ENCODE assay signal across 14 cellular contexts in genomic region chr12:22855456-22855855, GRCh38.
"Had no signal": no experiment of that assay in that cellular context is flagged by ENCODE, and none has a peak within 500 bp of the region (broad histone marks: within the 10 kb centered on the region; RNA-seq: fewer than 3 reads in every experiment).

No MANE protein-coding gene starts in this region.

- H3K27ac ChIP-seq: foreskin keratinocyte, neutrophil, testis, tibial nerve, upper lobe of right lung, vagina had no signal

- H3K27ac Mint-ChIP-seq: naive thymus-derived CD8-positive, alpha-beta T cell; stimulated activated naive B cell treated with anti-CD40 and anti-IgM and Interleukin-4, amounts not matched to agents 10 μg/mL and 1 μg/mL and 100 μg/mL, for 72 hours; stimulated activated naive CD8-positive, alpha-beta T cell treated with anti-CD3 and anti-CD28 coated beads, Interleukin-15, amount 100 ng/mL, for 72 hours had no signal

- H3K36me3 Mint-ChIP-seq: naive thymus-derived CD8-positive, alpha-beta T cell; stimulated activated naive B cell treated with anti-CD40 and anti-IgM and Interleukin-4, amounts not matched to agents 10 μg/mL and 1 μg/mL and 100 μg/mL, for 72 hours had no signal

- H3K27me3 ChIP-seq: foreskin keratinocyte, neutrophil, testis, tibial nerve, upper lobe of right lung, vagina had no signal

- H3K4me1 Mint-ChIP-seq: naive thymus-derived CD8-positive, alpha-beta T cell; stimulated activated naive B cell treated with anti-CD40 and anti-IgM and Interleukin-4, amounts not matched to agents 10 μg/mL and 1 μg/mL and 100 μg/mL, for 72 hours; stimulated activated naive CD8-positive, alpha-beta T cell treated with anti-CD3 and anti-CD28 coated beads, Interleukin-15, amount 100 ng/mL, for 72 hours had no signal

- H3K4me1 ChIP-seq: foreskin keratinocyte, testis, upper lobe of right lung, vagina had no signal

- H3K4me3 ChIP-seq: mucosa of descending colon, testis, tibial nerve, upper lobe of right lung, vagina had no signal

- H3K9me3 Mint-ChIP-seq: stimulated activated naive B cell treated with anti-CD40 and anti-IgM and Interleukin-4, amounts not matched to agents 10 μg/mL and 1 μg/mL and 100 μg/mL, for 72 hours; stimulated activated naive CD8-positive, alpha-beta T cell treated with anti-CD3 and anti-CD28 coated beads, Interleukin-15, amount 100 ng/mL, for 72 hours had no signal

- H3K4me3 Mint-ChIP-seq: naive thymus-derived CD8-positive, alpha-beta T cell; stimulated activated naive B cell treated with anti-CD40 and anti-IgM and Interleukin-4, amounts not matched to agents 10 μg/mL and 1 μg/mL and 100 μg/mL, for 72 hours; stimulated activated naive CD8-positive, alpha-beta T cell treated with anti-CD3 and anti-CD28 coated beads, Interleukin-15, amount 100 ng/mL, for 72 hours had no signal

- H3K36me3 ChIP-seq: neutrophil, tibial nerve, upper lobe of right lung, vagina had no signal

- ATAC-seq: mucosa of descending colon; naive thymus-derived CD8-positive, alpha-beta T cell; sciatic nerve; stimulated activated naive B cell treated with anti-CD40 and anti-IgM and Interleukin-4, amounts not matched to agents 10 μg/mL and 1 μg/mL and 100 μg/mL, for 72 hours; stimulated activated naive CD8-positive, alpha-beta T cell treated with anti-CD3 and anti-CD28 coated beads, Interleukin-15, amount 100 ng/mL, for 72 hours; upper lobe of right lung had no signal

- H3K9me3 ChIP-seq: mucosa of descending colon, neutrophil, testis, tibial nerve, upper lobe of right lung, vagina had no signal

- DNase-seq: islet precursor cell; mucosa of descending colon; naive thymus-derived CD8-positive, alpha-beta T cell; stimulated activated CD4-positive, alpha-beta T cell treated with anti-CD3 and anti-CD28 coated beads, Interleukin-2, amount 100 ng/mL, for 24 hours; stimulated activated CD4-positive, alpha-beta T cell treated with anti-CD3 and anti-CD28 coated beads, Interleukin-4, amount 100 ng/mL, for 4 hours; stimulated activated naive B cell treated with anti-CD40 and anti-IgM and Interleukin-4, amounts not matched to agents 10 μg/mL and 1 μg/mL and 100 μg/mL, for 72 hours; stimulated activated naive CD8-positive, alpha-beta T cell treated with anti-CD3 and anti-CD28 coated beads, Interleukin-15, amount 100 ng/mL, for 72 hours; testis; upper lobe of right lung had no signal
